8 cellular contexts compared by ENCODE assay signal in the genomic region with DNA sequence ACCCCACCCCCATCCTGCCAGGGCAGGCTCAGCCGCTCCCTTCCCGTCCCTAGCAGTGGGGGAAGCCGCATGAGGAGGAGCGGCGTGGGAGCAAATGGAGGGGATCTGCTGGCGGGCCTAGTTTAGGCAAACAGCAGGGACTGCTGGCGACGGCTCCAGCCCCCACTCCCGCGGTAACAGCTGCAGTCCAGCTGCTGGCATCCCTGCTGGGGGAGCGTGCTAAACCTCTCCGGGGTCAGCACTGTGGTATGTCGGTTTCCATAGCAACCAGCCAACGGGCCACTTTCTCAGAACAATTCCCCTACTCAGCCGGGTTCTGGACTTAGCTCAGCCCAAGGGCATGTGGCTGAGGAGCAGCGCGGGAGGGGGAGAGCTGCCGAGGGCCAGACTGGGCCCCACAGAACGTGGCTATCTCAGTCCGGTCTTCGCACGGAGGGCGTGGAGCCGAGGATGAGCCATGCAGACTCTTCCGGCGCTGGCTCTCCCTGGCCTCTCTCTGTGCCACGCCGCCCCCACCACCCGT.
DNase-seq lines count a peak whose midpoint lies in the region; ATAC-seq lines count a peak whose summit lies in the region.

No MANE protein-coding gene starts in this region.

- no peak for ATAC-seq in GM18517 (IDR thresholded peaks at IDR 0.05; ENCODE audit: unreplicated experiment)

- peaks cover 17% of the 10 kb centered on the region for H3K27me3 ChIP-seq in BLaER1
- no peaks in the 10 kb centered on the region for H3K27me3 ChIP-seq in SJCRH30

- peak; percentile 99 for DNase-seq in SJCRH30
- DNase-seq in glomerular visceral epithelial cell (ENCODE audit: extremely low spot score): peak; percentile 43
- peak; percentile 92 for DNase-seq in non-pigmented ciliary epithelial cell (ENCODE audit: low read depth)
- DNase-seq in activated CD4-positive, CD25-positive, alpha-beta regulatory T cell treated with anti-CD3 and anti-CD28 coated beads, Interleukin-2, amount 50 U/mL, for 72 hours: no peak
- no peak for DNase-seq in NCI-H774 (lab: John Stamatoyannopoulos, UW)
- DNase-seq in germinal center (ENCODE audit: low spot score): no peak

- H3K4me1 ChIP-seq in BLaER1 (peaks cover 52% of the 10 kb centered on the region), SJCRH30 (peaks cover 42% of the 10 kb centered on the region)

- H3K4me3 ChIP-seq in BLaER1: no peak overlapping the region
- peak overlapping the region; percentile 43 for H3K4me3 ChIP-seq in SJCRH30

- H3K27ac ChIP-seq in BLaER1 (no peak overlapping the region), SJCRH30 (peak overlapping the region; percentile 100)

- H3K4me2 ChIP-seq in BLaER1: peak overlapping the region; percentile 88

- peaks cover 8% of the 10 kb centered on the region; the same call in 1 of the 2 replicates for H4K20me1 ChIP-seq in BLaER1

- H3K9me3 ChIP-seq in BLaER1 (no peaks in the 10 kb centered on the region), SJCRH30 (replicated peaks) (no peaks in the 10 kb centered on the region)

- no peak overlapping the region for H3K9ac ChIP-seq in BLaER1

- H3K36me3 ChIP-seq in BLaER1: no peaks in the 10 kb centered on the region
- 0 out of 2 replicates have a peak, but pooled peaks cover 3% of the 10 kb centered on the region for H3K36me3 ChIP-seq in SJCRH30

Comparison
In these comparisons a context has a peak if more than half of its experiments do, and no peak if none do; other contexts are left out.
1. DNase-seq: peak in SJCRH30 (2 of 2), glomerular visceral epithelial cell (single experiment) and non-pigmented ciliary epithelial cell (single experiment); none in activated CD4-positive, CD25-positive, alpha-beta regulatory T cell treated with anti-CD3 and anti-CD28 coated beads, Interleukin-2, amount 50 U/mL, for 72 hours (single experiment), NCI-H774 (single experiment) and germinal center (single experiment).